ENCODE assay signal across 8 cellular contexts in genomic region chr1:201346337-201346939, GRCh38. TPM values are rescaled to one million over a fixed set of nuclear protein-coding genes. Genes with fewer than 3 reads are reported as not detected.
A peak's percentile ranks its signal among the peaks of the same experiment; 100 is the strongest.
DNase-seq lines count a peak whose midpoint lies in the region; ATAC-seq and TF ChIP-seq lines count a peak whose summit lies in the region.

No MANE protein-coding gene starts in this region.

- ATAC-seq in activated CD4-positive, alpha-beta T cell treated with anti-CD3 and anti-CD28 coated beads for 36 hours: no peak
- no peak for ATAC-seq in HG03159 (IDR thresholded peaks at IDR 0.05; ENCODE audit: unreplicated experiment)

- peak; percentile 22 for DNase-seq in activated CD4-positive, alpha-beta T cell treated with anti-CD3 and anti-CD28 coated beads for 36 hours
- DNase-seq in activated CD4-positive, alpha-beta T cell treated with anti-CD3 and anti-CD28 coated beads for 1 hour: no peak
- DNase-seq in NCI-H146 (lab: John Stamatoyannopoulos, UW) (peak; percentile 54), MCF 10A (ENCODE audit: unreplicated experiment) (peak; percentile 93), kidney epithelial cell (ENCODE audit: low read depth) (no peak), immature natural killer cell (no peak), DMS79 treated with DMSO at 0.1 percent for 48 hours (lab: John Stamatoyannopoulos, UW) (no peak)

- no peak overlapping the region for H3K4me3 ChIP-seq in kidney epithelial cell (ENCODE audit: low read depth, low read length)

- intact Hi-C loops in activated CD4-positive, alpha-beta T cell treated with anti-CD3 and anti-CD28 coated beads for 36 hours (cut with DNase I, micrococcal nuclease): loop anchor here in 1 of 2 experiments (1.0 kb wide), 1 partner anchor 92 kb away; no protein-coding TSS in a partner anchor
- intact Hi-C loops in MCF 10A (cut with micrococcal nuclease): loop anchor here (1.0 kb wide), 5 partner anchors 15 to 92 kb away; no protein-coding TSS in a partner anchor

- no peaks in the 10 kb centered on the region for H3K4me1 Mint-ChIP-seq in activated CD4-positive, alpha-beta T cell treated with anti-CD3 and anti-CD28 coated beads for 36 hours
- peaks cover 21% of the 10 kb centered on the region for H3K4me1 Mint-ChIP-seq in MCF 10A (ENCODE audit: insufficient read depth, unreplicated experiment)
- H3K4me1 Mint-ChIP-seq in immature natural killer cell: no peaks in the 10 kb centered on the region

- peaks cover under 1% of the 10 kb centered on the region for H3K9me3 Mint-ChIP-seq in activated CD4-positive, alpha-beta T cell treated with anti-CD3 and anti-CD28 coated beads for 36 hours (ENCODE audit: low read depth)
- peaks cover 4% of the 10 kb centered on the region for H3K9me3 Mint-ChIP-seq in MCF 10A (ENCODE audit: unreplicated experiment)
- no peaks in the 10 kb centered on the region for H3K9me3 Mint-ChIP-seq in immature natural killer cell

- H3K36me3 Mint-ChIP-seq in activated CD4-positive, alpha-beta T cell treated with anti-CD3 and anti-CD28 coated beads for 36 hours (ENCODE audit: low read depth): no peaks in the 10 kb centered on the region
- peaks cover 6% of the 10 kb centered on the region for H3K36me3 Mint-ChIP-seq in MCF 10A (ENCODE audit: insufficient read depth, unreplicated experiment)
- H3K36me3 Mint-ChIP-seq in immature natural killer cell: no peaks in the 10 kb centered on the region

- BruUV-seq in MCF 10A (replicated peaks; lab: Mats Ljungman, UMichigan): no TSS peak

- CTCF ChIA-PET in activated CD4-positive, alpha-beta T cell treated with anti-CD3 and anti-CD28 coated beads for 36 hours (lab: Charles Lee): interaction anchor here (0.6 to 3.8 kb wide), 11 partner anchors 14 to 760 kb away, joined by 3 to 23 read pairs (median 3); no protein-coding TSS in a partner anchor
- CTCF ChIA-PET in MCF 10A (lab: Yijun Ruan, JAX): interaction anchor here (0.6 to 7.7 kb wide), 44 partner anchors 8 to 1736 kb away, joined by 3 to 445 read pairs (median 4); no protein-coding TSS in a partner anchor

- POLR2A ChIA-PET in activated CD4-positive, alpha-beta T cell treated with anti-CD3 and anti-CD28 coated beads for 36 hours (lab: Charles Lee): no interaction called here
- POLR2A ChIA-PET in MCF 10A (lab: Yijun Ruan, JAX): interaction anchor here (0.6 to 10.7 kb wide), 19 partner anchors 12 to 122 kb away, joined by 3 to 146 read pairs (median 5); partner anchors contain the start of gene PHLDA3

- H3K27me3 ChIP-seq in kidney epithelial cell (ENCODE audit: control insufficient read depth, insufficient read depth, low read length): peaks cover 7% of the 10 kb centered on the region

- TF ChIP-seq CTCF in MCF 10A (IDR thresholded peaks at IDR 0.05; ENCODE audit: unreplicated experiment) (peak; percentile 97), kidney epithelial cell (IDR thresholded peaks at IDR 0.05; ENCODE audit: insufficient read depth, low read length, poor library complexity, severe bottlenecking) (peak; percentile 74)

- H3K27ac Mint-ChIP-seq in activated CD4-positive, alpha-beta T cell treated with anti-CD3 and anti-CD28 coated beads for 36 hours: no peak overlapping the region
- H3K27ac Mint-ChIP-seq in MCF 10A (ENCODE audit: low read depth, unreplicated experiment) (no peak overlapping the region), immature natural killer cell (no peak overlapping the region)

- H3K27me3 Mint-ChIP-seq in activated CD4-positive, alpha-beta T cell treated with anti-CD3 and anti-CD28 coated beads for 36 hours: peaks cover 21% of the 10 kb centered on the region
- H3K27me3 Mint-ChIP-seq in MCF 10A (ENCODE audit: insufficient read depth, unreplicated experiment) (peaks cover 5% of the 10 kb centered on the region), immature natural killer cell (ENCODE audit: low read depth in 3 of 3) (peaks cover 4 to 9% (median 6%) of the 10 kb centered on the region in 3 donors)

- H3K36me3 ChIP-seq in kidney epithelial cell (ENCODE audit: control insufficient read depth, insufficient read depth, low read length): no peaks in the 10 kb centered on the region

- H3K4me3 Mint-ChIP-seq in activated CD4-positive, alpha-beta T cell treated with anti-CD3 and anti-CD28 coated beads for 36 hours: no peak overlapping the region
- no peak overlapping the region for H3K4me3 Mint-ChIP-seq in MCF 10A (ENCODE audit: unreplicated experiment)
- H3K4me3 Mint-ChIP-seq in immature natural killer cell: no peak overlapping the region

RNA-seq across cellular contexts. Expression of gene TNNT2, which starts 31.0 kb away (rescaled TPM):
- total RNA-seq in activated CD4-positive, alpha-beta T cell treated with anti-CD3 and anti-CD28 coated beads for 36 hours: not detected
- total RNA-seq in MCF 10A (2022): 0.37 and 0.61 TPM in 2 replicates
- 0.08 and 0.89 TPM in 2 replicates for total RNA-seq in kidney epithelial cell
- not detected for polyA plus RNA-seq in immature natural killer cell

RNA-seq across cellular contexts. Expression of gene LAD1, which starts 52.7 kb away (rescaled TPM):
- total RNA-seq in activated CD4-positive, alpha-beta T cell treated with anti-CD3 and anti-CD28 coated beads for 36 hours: not detected
- total RNA-seq in MCF 10A (2022): 21.4 and 40.9 TPM in 2 replicates
- total RNA-seq in kidney epithelial cell: 36.1 and 38.9 TPM in 2 replicates
- polyA plus RNA-seq in immature natural killer cell: not detected

Comparison
In these comparisons a context has a peak if more than half of its experiments do, and no peak if none do; other contexts are left out.
1. DNase-seq: peak in activated CD4-positive, alpha-beta T cell treated with anti-CD3 and anti-CD28 coated beads for 36 hours (single experiment), NCI-H146 (single experiment) and MCF 10A (single experiment); none in activated CD4-positive, alpha-beta T cell treated with anti-CD3 and anti-CD28 coated beads for 1 hour (single experiment), kidney epithelial cell (single experiment), immature natural killer cell (0 of 3) and DMS79 treated with DMSO at 0.1 percent for 48 hours (single experiment).
2. RNA of gene LAD1, which starts 52.7 kb away (total RNA-seq): 21.4 to 40.9 TPM in MCF 10A and 36.1 to 38.9 TPM in kidney epithelial cell; not detected in activated CD4-positive, alpha-beta T cell treated with anti-CD3 and anti-CD28 coated beads for 36 hours; every median in the first group is over 10 times any median in the second.